Comparison of ENCODE assay signal across 30 cellular contexts in genomic region chr4:153198739-153199138, GRCh38. TPM values are rescaled to one million over a fixed set of nuclear protein-coding genes. Genes with fewer than 3 reads are reported as not detected.
DNase-seq lines count a peak whose midpoint lies in the region; ATAC-seq, FAIRE-seq and TF ChIP-seq lines count a peak whose summit lies in the region.
"Had no signal": no experiment of that assay in that cellular context is flagged by ENCODE, and none has a peak within 500 bp of the region (broad histone marks: within the 10 kb centered on the region; RNA-seq: fewer than 3 reads in every experiment).

No MANE protein-coding gene starts in this region.

- H2BK15ac ChIP-seq in mesenchymal stem cell (ENCODE audit: low read depth, poor library complexity, severe bottlenecking), result no peak overlapping the region

- no peak overlapping the region for H2BK12ac ChIP-seq in mesenchymal stem cell (ENCODE audit: low read length in 2 of 2)

- H3K4me3 ChIP-seq in HepG2 (replicated peaks in 1 of 3; ENCODE audit: insufficient read depth in 1 of 3, low read depth in 2 of 3, low read length in 3 of 3), result no peak overlapping the region
- H3K4me3 ChIP-seq in right lobe of liver, result no peak overlapping the region
- H3K4me3 ChIP-seq in mesenchymal stem cell (ENCODE audit: insufficient read depth in 1 of 2, low read depth in 1 of 2, low read length in 2 of 2), result no peak overlapping the region
- H3K4me3 ChIP-seq in coronary artery, result no peak overlapping the region
- H3K4me3 ChIP-seq: GM12878, Peyer's patch had no signal

- H3K9me3 ChIP-seq in HepG2 (ENCODE audit: low read length), result no peaks in the 10 kb centered on the region
- no peaks in the 10 kb centered on the region for H3K9me3 ChIP-seq in right lobe of liver
- no peaks in the 10 kb centered on the region for H3K9me3 ChIP-seq in mesenchymal stem cell (ENCODE audit: control insufficient read depth, low read length)
- H3K9me3 ChIP-seq: Peyer's patch had no signal

- H4K20me1 ChIP-seq in HepG2 (ENCODE audit: insufficient read depth, low read length), result no peaks in the 10 kb centered on the region

- no peak overlapping the region for H3K9ac ChIP-seq in HepG2 (ENCODE audit: insufficient read depth, low read depth, low read length)
- H3K9ac ChIP-seq in mesenchymal stem cell (ENCODE audit: low read length), result no peak overlapping the region

- no peak overlapping the region for H4K91ac ChIP-seq in mesenchymal stem cell (ENCODE audit: low read length)

- no peak overlapping the region for H3K23ac ChIP-seq in mesenchymal stem cell (ENCODE audit: low read length in 2 of 2)

- H3K36me3 ChIP-seq in HepG2 (replicated peaks in 1 of 2; ENCODE audit: control insufficient read depth in 1 of 2, insufficient read depth in 2 of 2, low read length in 2 of 2) (no peaks in the 10 kb centered on the region), right lobe of liver (no peaks in the 10 kb centered on the region), mesenchymal stem cell (ENCODE audit: control insufficient read depth in 1 of 2, insufficient read depth in 2 of 2, low read depth in 1 of 2, low read length in 2 of 2) (no peaks in the 10 kb centered on the region)
- H3K36me3 ChIP-seq: Peyer's patch had no signal

- no peaks in the 10 kb centered on the region for H3K79me1 ChIP-seq in mesenchymal stem cell (replicated peaks; ENCODE audit: low read length, poor library complexity, severe bottlenecking)

- H2AFZ ChIP-seq in HepG2 (ENCODE audit: low read length), result no peak overlapping the region
- no peak overlapping the region for H2AFZ ChIP-seq in mesenchymal stem cell (ENCODE audit: low read depth, low read length)

- H3K27ac Mint-ChIP-seq in brain, result peak overlapping the region in 4 of 5 experiments; percentile 48 to 98 (median 72)
- H3K27ac Mint-ChIP-seq: B cell; CD14-positive monocyte; CD8-positive, alpha-beta memory T cell had no signal

- no peak for TF ChIP-seq RAD21 in HepG2 (CRISPR knock-in tag; IDR thresholded peaks at IDR 0.05)

- H3K4me1 ChIP-seq in HepG2 (ENCODE audit: insufficient read depth, low read length) (no peaks in the 10 kb centered on the region), right lobe of liver (no peaks in the 10 kb centered on the region), mesenchymal stem cell (ENCODE audit: control insufficient read depth, insufficient read depth, low read depth, low read length) (no peaks in the 10 kb centered on the region)
- H3K4me1 ChIP-seq: Peyer's patch had no signal

- H3K14ac ChIP-seq in mesenchymal stem cell (ENCODE audit: low read length in 2 of 2), result no peak overlapping the region

- BruUV-seq in HepG2 (replicated peaks; lab: Mats Ljungman, UMichigan), result no TSS peak

- no peak overlapping the region for H3K4me2 ChIP-seq in HepG2 (ENCODE audit: low read depth, low read length)
- no peak overlapping the region for H3K4me2 ChIP-seq in mesenchymal stem cell (ENCODE audit: low read length, poor library complexity, severe bottlenecking)

- H3K79me2 ChIP-seq in HepG2 (ENCODE audit: insufficient read depth, low read length), result no peaks in the 10 kb centered on the region

- no peaks in the 10 kb centered on the region for H3K27me3 Mint-ChIP-seq in brain

- CTCF ChIA-PET in HepG2 (lab: Yijun Ruan, JAX; ENCODE audit: low intra/inter-chr PET ratio, low total read pairs), result no interaction called here

- no peak for ATAC-seq in HepG2
- ATAC-seq in right lobe of liver, result no peak
- ATAC-seq in HG03095 (IDR thresholded peaks at IDR 0.05; ENCODE audit: unreplicated experiment), result no peak
- ATAC-seq: GM12878 had no signal

- no peak overlapping the region for H2AK5ac ChIP-seq in mesenchymal stem cell (ENCODE audit: low read length, severe bottlenecking)

- no peak for DNase-seq in HepG2 (ENCODE audit: low spot score)
- DNase-seq in right lobe of liver, result no peak
- DNase-seq in NCI-H1436 (lab: John Stamatoyannopoulos, UW), result peak; percentile 72
- no peak for DNase-seq in mesenchymal stem cell
- DNase-seq in cerebellar nuclear complex (lab: John Stamatoyannopoulos, UW), result no peak
- DNase-seq in coronary artery (ENCODE audit: low spot score), result no peak
- DNase-seq: CD8-positive, alpha-beta memory T cell; DMS 273 treated with DMSO at 0.1 percent for 48 hours; DMS79; EL; GDM1; GOT3; HCEC 1CT; KBM-7; MV-4-11; NCI-H1105; NCI-H2029; NCI-H2171; NCI-H226; NCI-H524; OCI-M1; Peyer's patch; SHP77 treated with DMSO at 0.1 percent for 48 hours had no signal

- no peak overlapping the region for H3K27ac ChIP-seq in HepG2 (ENCODE audit: extremely low read length, insufficient read depth, low read length)
- H3K27ac ChIP-seq in right lobe of liver, result no peak overlapping the region
- H3K27ac ChIP-seq in mesenchymal stem cell (ENCODE audit: low read length, poor library complexity, severe bottlenecking), result no peak overlapping the region
- H3K27ac ChIP-seq in coronary artery, result no peak overlapping the region
- H3K27ac ChIP-seq: Peyer's patch had no signal

- POLR2A ChIA-PET in HepG2 (lab: Yijun Ruan, JAX), result no interaction called here

- no peak overlapping the region for H3K4ac ChIP-seq in mesenchymal stem cell (ENCODE audit: low read depth in 1 of 2, low read length in 2 of 2)

- TF ChIP-seq POLR2A in HepG2 (IDR thresholded peaks at IDR 0.05; ENCODE audit: insufficient read depth in 1 of 2, low read depth in 2 of 2, low read length in 2 of 2) (no peak), right lobe of liver (IDR thresholded peaks at IDR 0.05) (no peak)

- H3K4me1 Mint-ChIP-seq in brain, result peaks cover 30% of the 10 kb centered on the region
- H3K4me1 Mint-ChIP-seq: B cell; CD14-positive monocyte; CD8-positive, alpha-beta memory T cell had no signal

- H3K27me3 ChIP-seq in HepG2 (ENCODE audit: control insufficient read depth in 1 of 2, insufficient read depth in 2 of 2, low read length in 2 of 2) (peaks cover 0 to 4% of the 10 kb centered on the region in 2 experiments; a peak in 2 of 5 replicates), right lobe of liver (no peaks in the 10 kb centered on the region), mesenchymal stem cell (ENCODE audit: control insufficient read depth in 1 of 2, insufficient read depth in 1 of 2, low read length in 2 of 2) (peaks cover 0 to 16% of the 10 kb centered on the region in 2 experiments)
- H3K27me3 ChIP-seq: Peyer's patch had no signal

- no peak overlapping the region for H3K18ac ChIP-seq in mesenchymal stem cell (ENCODE audit: low read depth in 1 of 2, low read length in 2 of 2)

- H4K8ac ChIP-seq in mesenchymal stem cell (ENCODE audit: low read length), result no peak overlapping the region

- peak overlapping the region; percentile 57 for H2BK5ac ChIP-seq in mesenchymal stem cell (ENCODE audit: low read depth, low read length, poor library complexity, severe bottlenecking)

- no peak overlapping the region for H2BK120ac ChIP-seq in mesenchymal stem cell (ENCODE audit: low read depth, low read length)

- WGBS in HepG2 (ENCODE audit: low lambda C conversion rate), result 10% methylated on average over 2 of the region's 2 CpGs
- WGBS in right lobe of liver (ENCODE audit: insufficient coverage, low coverage, low lambda C conversion rate, missing lambda C conversion rate), result 80% methylated on average over 2 of the region's 2 CpGs
- 100% methylated on average over 1 of the region's 2 CpGs for WGBS in mesenchymal stem cell

- no peak for FAIRE-seq in HepG2 (lab: Jason Lieb, UNC)
- FAIRE-seq: A204.1, GM12878, HTR-8/SVneo had no signal

- no peak for TF ChIP-seq EP300 in HepG2 (IDR thresholded peaks at IDR 0.05; ENCODE audit: low read depth in 2 of 2, low read length in 2 of 2)
- TF ChIP-seq EP300 in HepG2 (CRISPR knock-in tag; IDR thresholded peaks at IDR 0.05; ENCODE audit: borderline replicate concordance), result no peak

- peaks cover 0 to 2% (median 0%) of the 10 kb centered on the region in 5 experiments for H3K9me3 Mint-ChIP-seq in brain
- H3K9me3 Mint-ChIP-seq: CD14-positive monocyte; CD8-positive, alpha-beta memory T cell had no signal

- in situ Hi-C loops in HepG2 (cut with HindIII; ENCODE audit: extremely low pct_ligation_motif_present, low pct_unique_long_range_greater_than_20kb), result no loop called here

- TF ChIP-seq CTCF in HepG2 (CRISPR knock-in tag; IDR thresholded peaks at IDR 0.05) (no peak), right lobe of liver (IDR thresholded peaks at IDR 0.05) (no peak), brain (conservative IDR thresholded peaks at IDR 0.05) (no peak), coronary artery (IDR thresholded peaks at IDR 0.05) (no peak)

- H3K36me3 Mint-ChIP-seq in brain, result peaks cover 26% of the 10 kb centered on the region
- H3K36me3 Mint-ChIP-seq: CD14-positive monocyte had no signal

- intact Hi-C loops in HepG2 (cut with micrococcal nuclease; ENCODE audit: unreplicated experiment), result no loop called here
- intact Hi-C loops in right lobe of liver (cut with DNase I), result no loop called here

- peak overlapping the region in 2 of 5 experiments; percentile 65 to 70 for H3K4me3 Mint-ChIP-seq in brain
- H3K4me3 Mint-ChIP-seq: B cell; CD14-positive monocyte; CD8-positive, alpha-beta memory T cell had no signal

RNA-seq across cellular contexts. Expression of gene TRIM2, which starts 5.5 kb away (rescaled TPM):
- total RNA-seq in HepG2 (2016; rRNA removed; fragmentation: Illumina TruSeq; extraction: Trizol) (4.2 and 7.0 TPM in 2 replicates), right lobe of liver (10 to 100 TPM in 3 of 6 experiments, 1 to 10 TPM in 3; 8.9 to 17.5 (median 10.0) TPM)
- total RNA-seq in HepG2 (2016; cell fraction: cytosol; rRNA removed; fragmentation: Illumina TruSeq; extraction: Trizol; ENCODE audit: low read depth), result 1.8 and 2.6 TPM in 2 replicates
- 3.7 and 4.1 TPM in 2 replicates for total RNA-seq in HepG2 (2016; cell fraction: insoluble cytoplasmic fraction; rRNA removed; fragmentation: Illumina TruSeq; extraction: Trizol)
- 1.2 and 1.3 TPM in 2 replicates for total RNA-seq in HepG2 (2016; cell fraction: membrane; rRNA removed; fragmentation: Illumina TruSeq; extraction: Trizol)
- 5.2 and 6.5 TPM in 2 replicates for total RNA-seq in HepG2 (2016; cell fraction: nucleus; rRNA removed; fragmentation: Illumina TruSeq; extraction: Trizol)
- polyA plus RNA-seq in HepG2 (2011; rRNA removed) (2.1 and 2.9 TPM in 2 replicates), brain (ENCODE audit: insufficient read depth, low read depth, low replicate concordance) (17.8 TPM)
- polyA plus RNA-seq in HepG2 (2011; cell fraction: cytosol; rRNA removed), result 2.1 and 2.4 TPM in 2 replicates
- polyA plus RNA-seq in HepG2 (2011; cell fraction: nucleus; rRNA removed), result 2.8 and 4.0 TPM in 2 replicates
- 1.9 and 2.8 TPM in 2 replicates for polyA plus RNA-seq in HepG2 (2012)
- 0.27 and 0.29 TPM in 2 replicates for polyA plus RNA-seq in HepG2 (2016; cell fraction: cytosol; fragmentation: Illumina TruSeq; extraction: Trizol; ENCODE audit: low read depth)
- polyA plus RNA-seq in HepG2 (2016; cell fraction: insoluble cytoplasmic fraction; fragmentation: Illumina TruSeq; extraction: Trizol; ENCODE audit: low read depth), result 2.8 and 2.9 TPM in 2 replicates
- 0.50 and 0.55 TPM in 2 replicates for polyA plus RNA-seq in HepG2 (2016; cell fraction: membrane; fragmentation: Illumina TruSeq; extraction: Trizol; ENCODE audit: low read depth)
- polyA plus RNA-seq in HepG2 (2016; cell fraction: nucleus; fragmentation: Illumina TruSeq; extraction: Trizol; ENCODE audit: insufficient read depth, low read depth), result 2.9 and 3.5 TPM in 2 replicates
- polyA minus RNA-seq in HepG2 (2011; rRNA and poly(A)+ RNA removed; ENCODE audit: low replicate concordance), result 10.3 and 18.9 TPM in 2 replicates
- polyA minus RNA-seq in HepG2 (2011; cell fraction: cytosol; rRNA and poly(A)+ RNA removed), result 4.3 and 6.3 TPM in 2 replicates
- polyA minus RNA-seq in HepG2 (2011; cell fraction: nucleus; rRNA and poly(A)+ RNA removed), result 10.4 and 12.2 TPM in 2 replicates
- 18.0 TPM for polyA plus RNA-seq in mesenchymal stem cell (2013, experiment 1 of 2)
- 18.0 TPM for polyA plus RNA-seq in mesenchymal stem cell (2013, experiment 2 of 2)
